ENCODE assay signal across 8 cellular contexts in genomic region chr2:37375721-37376399, GRCh38. TPM values are rescaled to one million over a fixed set of nuclear protein-coding genes. Genes with fewer than 3 reads are reported as not detected.
DNase-seq lines count a peak whose midpoint lies in the region; ATAC-seq lines count a peak whose summit lies in the region.

No MANE protein-coding gene starts in this region.

- no peak overlapping the region for H3K27ac Mint-ChIP-seq in activated CD8-positive, alpha-beta T cell treated with anti-CD3 and anti-CD28 coated beads, Interleukin-2, amount 10 ng/mL, durations not matched to agents 7 days and 5 days
- peak overlapping the region; percentile 63 for H3K27ac Mint-ChIP-seq in stimulated activated effector memory CD8-positive, alpha-beta T cell treated with anti-CD3 and anti-CD28 coated beads, Interleukin-12 subunit alpha, Interleukin-12 subunit beta, amount 100 ng/mL, for 72 hours

- peaks cover 37% of the 10 kb centered on the region for H3K4me1 Mint-ChIP-seq in activated T-cell treated with anti-CD3 and anti-CD28 coated beads, Interleukin-2, amount 50 U/mL, for 4 hours (ENCODE audit: low read depth)
- H3K4me1 Mint-ChIP-seq in activated CD8-positive, alpha-beta T cell treated with anti-CD3 and anti-CD28 coated beads, Interleukin-2, amount 10 ng/mL, durations not matched to agents 7 days and 5 days (ENCODE audit: low read depth), result peaks cover 31% of the 10 kb centered on the region
- H3K4me1 Mint-ChIP-seq in stimulated activated effector memory CD8-positive, alpha-beta T cell treated with anti-CD3 and anti-CD28 coated beads, Interleukin-12 subunit alpha, Interleukin-12 subunit beta, amount 100 ng/mL, for 72 hours, result peaks cover 18% of the 10 kb centered on the region

- peak overlapping the region; percentile 62 for H3K4me3 Mint-ChIP-seq in activated T-cell treated with anti-CD3 and anti-CD28 coated beads, Interleukin-2, amount 50 U/mL, for 4 hours
- peak overlapping the region; percentile 50 for H3K4me3 Mint-ChIP-seq in activated CD8-positive, alpha-beta T cell treated with anti-CD3 and anti-CD28 coated beads, Interleukin-2, amount 10 ng/mL, durations not matched to agents 7 days and 5 days
- peak overlapping the region; percentile 40 for H3K4me3 Mint-ChIP-seq in stimulated activated effector memory CD8-positive, alpha-beta T cell treated with anti-CD3 and anti-CD28 coated beads, Interleukin-12 subunit alpha, Interleukin-12 subunit beta, amount 100 ng/mL, for 72 hours

- CTCF ChIA-PET in activated CD8-positive, alpha-beta T cell treated with anti-CD3 and anti-CD28 coated beads, Interleukin-2, amount 10 ng/mL, durations not matched to agents 7 days and 5 days (lab: Charles Lee), result interaction anchor here (0.9 to 2.8 kb wide), 9 partner anchors 9 to 515 kb away, joined by 3 to 18 read pairs (median 5); no protein-coding TSS in a partner anchor

- no peaks in the 10 kb centered on the region for H3K9me3 Mint-ChIP-seq in activated T-cell treated with anti-CD3 and anti-CD28 coated beads, Interleukin-2, amount 50 U/mL, for 4 hours
- H3K9me3 Mint-ChIP-seq in activated CD8-positive, alpha-beta T cell treated with anti-CD3 and anti-CD28 coated beads, Interleukin-2, amount 10 ng/mL, durations not matched to agents 7 days and 5 days (ENCODE audit: insufficient read depth), result no peaks in the 10 kb centered on the region
- H3K9me3 Mint-ChIP-seq in stimulated activated effector memory CD8-positive, alpha-beta T cell treated with anti-CD3 and anti-CD28 coated beads, Interleukin-12 subunit alpha, Interleukin-12 subunit beta, amount 100 ng/mL, for 72 hours, result no peaks in the 10 kb centered on the region

- peaks cover 33% of the 10 kb centered on the region for H3K27me3 Mint-ChIP-seq in activated T-cell treated with anti-CD3 and anti-CD28 coated beads, Interleukin-2, amount 50 U/mL, for 4 hours (ENCODE audit: low read depth)
- H3K27me3 Mint-ChIP-seq in activated CD8-positive, alpha-beta T cell treated with anti-CD3 and anti-CD28 coated beads, Interleukin-2, amount 10 ng/mL, durations not matched to agents 7 days and 5 days (ENCODE audit: low read depth), result peaks cover 49% of the 10 kb centered on the region

- POLR2A ChIA-PET in activated CD8-positive, alpha-beta T cell treated with anti-CD3 and anti-CD28 coated beads, Interleukin-2, amount 10 ng/mL, durations not matched to agents 7 days and 5 days (lab: Charles Lee), result interaction anchor here (0.5 to 1.6 kb wide), 2 partner anchors 10 to 77 kb away, joined by 4 to 6 read pairs; no protein-coding TSS in a partner anchor

- no peak for ATAC-seq in activated T-cell treated with anti-CD3 and anti-CD28 coated beads, Interleukin-2, amount 50 U/mL, for 4 hours
- ATAC-seq in HG02938 (IDR thresholded peaks at IDR 0.05; ENCODE audit: unreplicated experiment), result peak; percentile 25
- ATAC-seq in activated CD8-positive, alpha-beta T cell treated with anti-CD3 and anti-CD28 coated beads, Interleukin-2, amount 10 ng/mL, durations not matched to agents 7 days and 5 days, result peak; percentile 8
- ATAC-seq in stimulated activated effector memory CD8-positive, alpha-beta T cell treated with anti-CD3 and anti-CD28 coated beads, Interleukin-12 subunit alpha, Interleukin-12 subunit beta, amount 100 ng/mL, for 72 hours, result no peak

- DNase-seq in activated T-cell treated with anti-CD3 and anti-CD28 coated beads, Interleukin-2, amount 50 U/mL, for 4 hours, result no peak
- no peak for DNase-seq in activated T-cell treated with anti-CD3 and anti-CD28 coated beads, Interleukin-2, amount 50 U/mL, for 1 hour
- DNase-seq in activated CD8-positive, alpha-beta T cell treated with anti-CD3 and anti-CD28 coated beads, Interleukin-2, amount 10 ng/mL, durations not matched to agents 7 days and 5 days, result no peak
- peak in 1 of 2 donors; percentile 48 for DNase-seq in stimulated activated effector memory CD8-positive, alpha-beta T cell treated with anti-CD3 and anti-CD28 coated beads, Interleukin-12 subunit alpha, Interleukin-12 subunit beta, amount 100 ng/mL, for 72 hours (ENCODE audit: low spot score in 2 of 2)
- no peak for DNase-seq in dermis blood vessel endothelial cell
- DNase-seq in NCI-H1930 (lab: John Stamatoyannopoulos, UW), result no peak
- DNase-seq in Ammon's horn (ENCODE audit: low spot score), result no peak

- no peaks in the 10 kb centered on the region for H3K36me3 Mint-ChIP-seq in activated T-cell treated with anti-CD3 and anti-CD28 coated beads, Interleukin-2, amount 50 U/mL, for 4 hours (ENCODE audit: insufficient read depth)
- peaks cover 4% of the 10 kb centered on the region for H3K36me3 Mint-ChIP-seq in activated CD8-positive, alpha-beta T cell treated with anti-CD3 and anti-CD28 coated beads, Interleukin-2, amount 10 ng/mL, durations not matched to agents 7 days and 5 days (ENCODE audit: low read depth)
- H3K36me3 Mint-ChIP-seq in stimulated activated effector memory CD8-positive, alpha-beta T cell treated with anti-CD3 and anti-CD28 coated beads, Interleukin-12 subunit alpha, Interleukin-12 subunit beta, amount 100 ng/mL, for 72 hours, result no peaks in the 10 kb centered on the region

RNA-seq across cellular contexts. Expression of gene QPCT, which starts 31.4 kb away (rescaled TPM):
- 1 to 10 TPM; 5.5 to 7.0 (median 6.9) TPM for total RNA-seq in activated T-cell treated with anti-CD3 and anti-CD28 coated beads, Interleukin-2, amount 50 U/mL, for 4 hours
- total RNA-seq in activated CD8-positive, alpha-beta T cell treated with anti-CD3 and anti-CD28 coated beads, Interleukin-2, amount 10 ng/mL, durations not matched to agents 7 days and 5 days, result not detected
- 4.0 and 7.8 TPM in 2 replicates for total RNA-seq in dermis blood vessel endothelial cell

RNA-seq across cellular contexts. Expression of gene PRKD3, which starts 51.2 kb away (rescaled TPM):
- total RNA-seq in activated T-cell treated with anti-CD3 and anti-CD28 coated beads, Interleukin-2, amount 50 U/mL, for 4 hours, result 10 to 100 TPM; 39.8 to 66.9 (median 48.4) TPM
- total RNA-seq in activated CD8-positive, alpha-beta T cell treated with anti-CD3 and anti-CD28 coated beads, Interleukin-2, amount 10 ng/mL, durations not matched to agents 7 days and 5 days, result 10 to 100 TPM; 18.7 to 21.5 TPM
- 76.5 and 77.1 TPM in 2 replicates for total RNA-seq in dermis blood vessel endothelial cell

Comparison
In these comparisons a context has a peak if more than half of its experiments do, and no peak if none do; other contexts are left out.
1. ATAC-seq: peak in HG02938 (single experiment) and activated CD8-positive, alpha-beta T cell treated with anti-CD3 and anti-CD28 coated beads, Interleukin-2, amount 10 ng/mL, durations not matched to agents 7 days and 5 days (single experiment); none in activated T-cell treated with anti-CD3 and anti-CD28 coated beads, Interleukin-2, amount 50 U/mL, for 4 hours (0 of 2) and stimulated activated effector memory CD8-positive, alpha-beta T cell treated with anti-CD3 and anti-CD28 coated beads, Interleukin-12 subunit alpha, Interleukin-12 subunit beta, amount 100 ng/mL, for 72 hours (single experiment).
2. Peak in every context shown above with its lines, with median percentiles within 50 percentile points of each other: H3K4me3 Mint-ChIP-seq.